Comparison of ENCODE assay signal across 8 cellular contexts in the genomic region with DNA sequence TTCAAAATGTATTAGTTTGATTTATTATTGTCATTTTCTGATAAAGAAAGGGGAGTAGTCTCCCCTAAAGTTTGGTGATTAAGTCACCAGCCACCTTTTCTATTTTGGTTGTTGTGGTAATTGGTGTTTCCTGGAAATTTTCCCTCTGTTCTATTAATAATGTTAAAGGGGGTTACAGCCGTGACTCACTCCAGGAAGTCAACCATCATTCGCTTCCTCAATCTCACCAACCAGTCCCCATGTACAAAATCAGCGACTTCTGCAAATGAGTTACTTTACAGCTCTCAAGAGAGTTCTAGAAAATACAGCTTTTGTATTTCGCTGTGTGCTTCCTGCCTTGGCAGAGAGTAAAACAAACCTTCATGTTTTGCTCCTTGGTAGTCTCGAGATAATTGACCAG.
DNase-seq lines count a peak whose midpoint lies in the region; ATAC-seq and TF ChIP-seq lines count a peak whose summit lies in the region.

No MANE protein-coding gene starts in this region.

- no peak overlapping the region for H3K23ac ChIP-seq in mesenchymal stem cell (ENCODE audit: low read length in 2 of 2)

- H2AK5ac ChIP-seq in mesenchymal stem cell (ENCODE audit: low read length, severe bottlenecking) = no peak overlapping the region

- WGBS in mesenchymal stem cell = 7% methylated on average over 5 of the region's 5 CpGs

- H2BK120ac ChIP-seq in mesenchymal stem cell (ENCODE audit: low read depth, low read length) = no peak overlapping the region

- H2AFZ ChIP-seq in mesenchymal stem cell (ENCODE audit: low read depth, low read length) = no peak overlapping the region

- H3K36me3 ChIP-seq in mesenchymal stem cell (ENCODE audit: control insufficient read depth in 1 of 2, insufficient read depth in 2 of 2, low read depth in 1 of 2, low read length in 2 of 2) = peaks cover 0 to 11% of the 10 kb centered on the region in 2 experiments

- no peak overlapping the region for H3K14ac ChIP-seq in mesenchymal stem cell (ENCODE audit: low read length in 2 of 2)

- ATAC-seq in GM19455 (IDR thresholded peaks at IDR 0.05; ENCODE audit: unreplicated experiment) (peak; percentile 76), HG03469 (IDR thresholded peaks at IDR 0.05; ENCODE audit: unreplicated experiment) (peak; percentile 80)
- peak; percentile 93 for ATAC-seq in activated CD8-positive, alpha-beta T cell treated with anti-CD3 and anti-CD28 coated beads, Interleukin-2, amount 10 ng/mL, durations not matched to agents 7 days and 5 days

- no peak overlapping the region for H3K4me3 ChIP-seq in mesenchymal stem cell (ENCODE audit: insufficient read depth in 1 of 2, low read depth in 1 of 2, low read length in 2 of 2)

- H3K27me3 Mint-ChIP-seq in activated CD8-positive, alpha-beta T cell treated with anti-CD3 and anti-CD28 coated beads, Interleukin-2, amount 10 ng/mL, durations not matched to agents 7 days and 5 days (ENCODE audit: low read depth) = no peaks in the 10 kb centered on the region
- no peaks in the 10 kb centered on the region for H3K27me3 Mint-ChIP-seq in glutamatergic neuron (ENCODE audit: unreplicated experiment)

- H4K91ac ChIP-seq in mesenchymal stem cell (ENCODE audit: low read length) = no peak overlapping the region

- no peak overlapping the region for H3K9ac ChIP-seq in mesenchymal stem cell (ENCODE audit: low read length)

- CTCF ChIA-PET in activated CD8-positive, alpha-beta T cell treated with anti-CD3 and anti-CD28 coated beads, Interleukin-2, amount 10 ng/mL, durations not matched to agents 7 days and 5 days (lab: Charles Lee) = interaction anchor here (1.5 kb wide), 1 partner anchor 700 kb away, joined by 4 read pairs; no protein-coding TSS in a partner anchor

- peaks cover 40% of the 10 kb centered on the region for H3K36me3 Mint-ChIP-seq in activated CD8-positive, alpha-beta T cell treated with anti-CD3 and anti-CD28 coated beads, Interleukin-2, amount 10 ng/mL, durations not matched to agents 7 days and 5 days (ENCODE audit: low read depth)
- H3K36me3 Mint-ChIP-seq in glutamatergic neuron (ENCODE audit: unreplicated experiment) = no peaks in the 10 kb centered on the region

- H3K4me1 ChIP-seq in mesenchymal stem cell (ENCODE audit: control insufficient read depth, insufficient read depth, low read depth, low read length) = no peaks in the 10 kb centered on the region

- no peak overlapping the region for H3K4ac ChIP-seq in mesenchymal stem cell (ENCODE audit: low read depth in 1 of 2, low read length in 2 of 2)

- peak overlapping the region; percentile 22 for H3K4me3 Mint-ChIP-seq in activated CD8-positive, alpha-beta T cell treated with anti-CD3 and anti-CD28 coated beads, Interleukin-2, amount 10 ng/mL, durations not matched to agents 7 days and 5 days
- H3K4me3 Mint-ChIP-seq in glutamatergic neuron (ENCODE audit: unreplicated experiment) = no peak overlapping the region

- H3K27ac ChIP-seq in mesenchymal stem cell (ENCODE audit: low read length, poor library complexity, severe bottlenecking) = peak overlapping the region; percentile 47

- peak overlapping the region in 1 of 2 experiments; percentile 55 for H3K18ac ChIP-seq in mesenchymal stem cell (ENCODE audit: low read depth in 1 of 2, low read length in 2 of 2)

- H3K4me1 Mint-ChIP-seq in activated CD8-positive, alpha-beta T cell treated with anti-CD3 and anti-CD28 coated beads, Interleukin-2, amount 10 ng/mL, durations not matched to agents 7 days and 5 days (ENCODE audit: low read depth) = peaks cover 55% of the 10 kb centered on the region
- peaks cover 2% of the 10 kb centered on the region for H3K4me1 Mint-ChIP-seq in glutamatergic neuron (ENCODE audit: low read depth, unreplicated experiment)

- no peak overlapping the region for H4K8ac ChIP-seq in mesenchymal stem cell (ENCODE audit: low read length)

- H3K9me3 Mint-ChIP-seq in activated CD8-positive, alpha-beta T cell treated with anti-CD3 and anti-CD28 coated beads, Interleukin-2, amount 10 ng/mL, durations not matched to agents 7 days and 5 days (ENCODE audit: insufficient read depth) = peaks cover 6% of the 10 kb centered on the region
- H3K9me3 Mint-ChIP-seq in glutamatergic neuron (ENCODE audit: unreplicated experiment) = no peaks in the 10 kb centered on the region

- H3K4me2 ChIP-seq in mesenchymal stem cell (ENCODE audit: low read length, poor library complexity, severe bottlenecking) = no peak overlapping the region

- no peak overlapping the region for H2BK15ac ChIP-seq in mesenchymal stem cell (ENCODE audit: low read depth, poor library complexity, severe bottlenecking)

- H2BK12ac ChIP-seq in mesenchymal stem cell (ENCODE audit: low read length in 2 of 2) = no peak overlapping the region

- H3K27me3 ChIP-seq in mesenchymal stem cell (ENCODE audit: control insufficient read depth in 1 of 2, insufficient read depth in 1 of 2, low read length in 2 of 2) = no peaks in the 10 kb centered on the region

- no peak overlapping the region for H2BK5ac ChIP-seq in mesenchymal stem cell (ENCODE audit: low read depth, low read length, poor library complexity, severe bottlenecking)

- H3K9me3 ChIP-seq in mesenchymal stem cell (ENCODE audit: control insufficient read depth, low read length) = no peaks in the 10 kb centered on the region

- peaks cover 17% of the 10 kb centered on the region for H3K79me1 ChIP-seq in mesenchymal stem cell (replicated peaks; ENCODE audit: low read length, poor library complexity, severe bottlenecking)

- POLR2A ChIA-PET in activated CD8-positive, alpha-beta T cell treated with anti-CD3 and anti-CD28 coated beads, Interleukin-2, amount 10 ng/mL, durations not matched to agents 7 days and 5 days (lab: Charles Lee) = interaction anchor here (0.9 kb wide), 1 partner anchor 695 kb away, joined by 3 read pairs; no protein-coding TSS in a partner anchor

- TF ChIP-seq CTCF in glutamatergic neuron (IDR thresholded peaks at IDR 0.05; ENCODE audit: partially characterized antibody, unreplicated experiment) = no peak

- peak overlapping the region; percentile 87 for H3K27ac Mint-ChIP-seq in activated CD8-positive, alpha-beta T cell treated with anti-CD3 and anti-CD28 coated beads, Interleukin-2, amount 10 ng/mL, durations not matched to agents 7 days and 5 days
- no peak overlapping the region for H3K27ac Mint-ChIP-seq in glutamatergic neuron (ENCODE audit: unreplicated experiment)

- peak; percentile 88 for DNase-seq in CD1c-positive myeloid dendritic cell (ENCODE audit: extremely low spot score)
- DNase-seq in activated CD8-positive, alpha-beta T cell treated with anti-CD3 and anti-CD28 coated beads, Interleukin-2, amount 10 ng/mL, durations not matched to agents 7 days and 5 days = peak; percentile 72
- peak; percentile 79 for DNase-seq in mesenchymal stem cell
- DNase-seq in glutamatergic neuron = no peak
- no peak for DNase-seq in AG08396 (ENCODE audit: low spot score)
- no peak for DNase-seq in EL

Comparison
In these comparisons a context has a peak if more than half of its experiments do, and no peak if none do; other contexts are left out.
1. DNase-seq: peak in CD1c-positive myeloid dendritic cell (single experiment), activated CD8-positive, alpha-beta T cell treated with anti-CD3 and anti-CD28 coated beads, Interleukin-2, amount 10 ng/mL, durations not matched to agents 7 days and 5 days (single experiment) and mesenchymal stem cell (single experiment); none in glutamatergic neuron (single experiment), AG08396 (single experiment) and EL (single experiment).
2. Peak in every context shown above with its lines, with median percentiles within 50 percentile points of each other: ATAC-seq.